In genomic region chr4:158333820-158334219, GRCh38 we compare ENCODE assay signal across 1 cellular context.
TF ChIP-seq lines count a peak whose summit lies in the region.

No MANE protein-coding gene starts in this region.

TF ChIP-seq in GM23338, 12 proteins besides CTCF, POLR2A, EP300 and RAD21 (continued from another document):
- TF ChIP-seq ZNF462 (CRISPR knock-in tag; IDR thresholded peaks at IDR 0.05), result peak; percentile 95
